Comparison of ENCODE assay signal across 1 cellular context in genomic region chr22:20727118-20728015, GRCh38.
TF ChIP-seq lines count a peak whose summit lies in the region.

No MANE protein-coding gene starts in this region.

TF ChIP-seq in K562, 482 proteins besides CTCF, POLR2A, EP300 and RAD21 (continued from another document and continues in another):
- TF ChIP-seq ZNF592 (IDR thresholded peaks at IDR 0.05), result no peak
- TF ChIP-seq ZFP30 (CRISPR knock-in tag; IDR thresholded peaks at IDR 0.05; ENCODE audit: borderline replicate concordance), result no peak
- no peak for TF ChIP-seq POLR2AphosphoS5 (IDR thresholded peaks at IDR 0.05; ENCODE audit: control insufficient read depth, insufficient read depth, low read depth, low read length)
- no peak for TF ChIP-seq MITF (IDR thresholded peaks at IDR 0.05)
- TF ChIP-seq KLF1 (tag; IDR thresholded peaks at IDR 0.05), result no peak
- no peak for TF ChIP-seq TSHZ1 (CRISPR knock-in tag; IDR thresholded peaks at IDR 0.05)
- TF ChIP-seq MBD2 (IDR thresholded peaks at IDR 0.05; ENCODE audit: borderline replicate concordance, low read depth), result no peak
- TF ChIP-seq SREBF1 (IDR thresholded peaks at IDR 0.05; ENCODE audit: borderline replicate concordance, low read depth, low read length), result no peak
- TF ChIP-seq POLR3G (IDR thresholded peaks at IDR 0.05; ENCODE audit: extremely low read depth, insufficient read length, insufficient replicate concordance), result no peak
- no peak for TF ChIP-seq IRF1 (CRISPR knock-in tag; IDR thresholded peaks at IDR 0.05; ENCODE audit: borderline replicate concordance)
- TF ChIP-seq SRSF7 (optimal IDR thresholded peaks at IDR 0.05; ENCODE audit: low read depth, low read length), result no peak
- TF ChIP-seq CGGBP1 (CRISPR knock-in tag; IDR thresholded peaks at IDR 0.05), result no peak
- TF ChIP-seq ZBTB49 (CRISPR knock-in tag; IDR thresholded peaks at IDR 0.05; ENCODE audit: borderline replicate concordance), result no peak
- no peak for TF ChIP-seq ZNF239 (CRISPR knock-in tag; IDR thresholded peaks at IDR 0.05)
- TF ChIP-seq SMARCA5 (IDR thresholded peaks at IDR 0.05), result no peak
- no peak for TF ChIP-seq ADNP (tag; IDR thresholded peaks at IDR 0.05)
- TF ChIP-seq NEUROD1 (IDR thresholded peaks at IDR 0.05; ENCODE audit: borderline replicate concordance, low read depth, low read length, partially characterized antibody), result no peak
- no peak for TF ChIP-seq RBFOX2 (IDR thresholded peaks at IDR 0.05; ENCODE audit: low read depth, low read length)
- TF ChIP-seq IRF9 (tag; IDR thresholded peaks at IDR 0.05), result no peak
- no peak for TF ChIP-seq HOXB6 (CRISPR knock-in tag; IDR thresholded peaks at IDR 0.05; ENCODE audit: borderline replicate concordance)
- no peak for TF ChIP-seq CHD4 (IDR thresholded peaks at IDR 0.05; ENCODE audit: insufficient read depth, insufficient replicate concordance, low read depth, low read length, poor library complexity, severe bottlenecking)
- TF ChIP-seq RBM14 (IDR thresholded peaks at IDR 0.05; ENCODE audit: borderline replicate concordance, insufficient read depth, low read depth, low read length), result no peak
- TF ChIP-seq GABPB2 (CRISPR knock-in tag; conservative IDR thresholded peaks at IDR 0.05), result no peak
- TF ChIP-seq CREB5 (CRISPR knock-in tag; IDR thresholded peaks at IDR 0.05), result no peak
- no peak for TF ChIP-seq PHB (CRISPR knock-in tag; IDR thresholded peaks at IDR 0.05)
- TF ChIP-seq ARHGAP35 (IDR thresholded peaks at IDR 0.05; ENCODE audit: partially characterized antibody), result no peak
- no peak for TF ChIP-seq ZNF77 (CRISPR knock-in tag; IDR thresholded peaks at IDR 0.05)
- TF ChIP-seq NR1H2 (CRISPR knock-in tag; IDR thresholded peaks at IDR 0.05), result no peak
- TF ChIP-seq CREB3 (tag; conservative IDR thresholded peaks at IDR 0.05; ENCODE audit: low read depth), result no peak
